ENCODE assay signal across 9 cellular contexts in genomic region chr12:11981174-11981733, GRCh38.
DNase-seq lines count a peak whose midpoint lies in the region; FAIRE-seq and TF ChIP-seq lines count a peak whose summit lies in the region.
"Had no signal": no experiment of that assay in that cellular context is flagged by ENCODE, and none has a peak within 500 bp of the region (broad histone marks: within the 10 kb centered on the region; RNA-seq: fewer than 3 reads in every experiment).

No MANE protein-coding gene starts in this region.

- peaks cover 2% of the 10 kb centered on the region for H3K36me3 Mint-ChIP-seq in activated naive CD4-positive, alpha-beta T cell treated with anti-CD3 and anti-CD28 coated beads, Interleukin-2, amount 50 U/mL, for 24 hours

- H3K27me3 Mint-ChIP-seq in activated naive CD4-positive, alpha-beta T cell treated with anti-CD3 and anti-CD28 coated beads, Interleukin-2, amount 50 U/mL, for 24 hours, result no peaks in the 10 kb centered on the region

- peak overlapping the region; percentile 44 for H3K4me3 Mint-ChIP-seq in activated naive CD4-positive, alpha-beta T cell treated with anti-CD3 and anti-CD28 coated beads, Interleukin-2, amount 50 U/mL, for 24 hours

- peak; percentile 85 for DNase-seq in GM12864 (ENCODE audit: low read depth)
- DNase-seq in H54 (ENCODE audit: insufficient read length, low spot score), result no peak
- DNase-seq in MV-4-11 (lab: John Stamatoyannopoulos, UW), result peak; percentile 75
- peak; percentile 19 to 44 for DNase-seq in stimulated activated CD8-positive, alpha-beta memory T cell treated with anti-CD3 and anti-CD28 coated beads, Interleukin-15, amount 100 ng/mL, for 48 hours (ENCODE audit: low read depth in 2 of 2)
- DNase-seq in NCI-H1048 (lab: John Stamatoyannopoulos, UW), result no peak
- DNase-seq in UCSD-AML1 (lab: John Stamatoyannopoulos, UW; ENCODE audit: unreplicated experiment), result no peak
- DNase-seq in NCI-H1105 (lab: John Stamatoyannopoulos, UW), result no peak

- no peak overlapping the region; the same call in 1 of the 2 replicates for H3K4me3 ChIP-seq in GM12864 (ENCODE audit: low read depth, low read length)
- H3K4me3 ChIP-seq: thoracic aorta had no signal

- TF ChIP-seq POLR2A in H54 (IDR thresholded peaks at IDR 0.05; ENCODE audit: low read depth, low read length), result no peak

- peaks cover 18% of the 10 kb centered on the region for H3K9me3 Mint-ChIP-seq in activated naive CD4-positive, alpha-beta T cell treated with anti-CD3 and anti-CD28 coated beads, Interleukin-2, amount 50 U/mL, for 24 hours

- TF ChIP-seq CTCF in GM12864 (IDR thresholded peaks at IDR 0.05; ENCODE audit: low read depth, low read length, missing control alignments), result no peak

- FAIRE-seq in H54 (lab: Jason Lieb, UNC), result peak; percentile 33

- peaks cover 56% of the 10 kb centered on the region for H3K4me1 Mint-ChIP-seq in activated naive CD4-positive, alpha-beta T cell treated with anti-CD3 and anti-CD28 coated beads, Interleukin-2, amount 50 U/mL, for 24 hours

- peak overlapping the region; percentile 88 for H3K27ac Mint-ChIP-seq in activated naive CD4-positive, alpha-beta T cell treated with anti-CD3 and anti-CD28 coated beads, Interleukin-2, amount 50 U/mL, for 24 hours

Comparison
In these comparisons a context has a peak if more than half of its experiments do, and no peak if none do; other contexts are left out.
1. DNase-seq: peak in GM12864 (single experiment), MV-4-11 (single experiment) and stimulated activated CD8-positive, alpha-beta memory T cell treated with anti-CD3 and anti-CD28 coated beads, Interleukin-15, amount 100 ng/mL, for 48 hours (2 of 2); none in H54 (single experiment), NCI-H1048 (single experiment), UCSD-AML1 (single experiment) and NCI-H1105 (single experiment).